ENCODE assay signal across 26 cellular contexts in genomic region chr4:15295421-15296162, GRCh38.
DNase-seq lines count a peak whose midpoint lies in the region; ATAC-seq lines count a peak whose summit lies in the region.
"Had no signal": no experiment of that assay in that cellular context is flagged by ENCODE, and none has a peak within 500 bp of the region (broad histone marks: within the 10 kb centered on the region; RNA-seq: fewer than 3 reads in every experiment).

No MANE protein-coding gene starts in this region.

- no peak for ATAC-seq in stimulated activated naive CD8-positive, alpha-beta T cell treated with anti-CD3 and anti-CD28 coated beads, Interleukin-15, amount 100 ng/mL, for 72 hours
- no peak for ATAC-seq in HG03045 (IDR thresholded peaks at IDR 0.05; ENCODE audit: unreplicated experiment)
- ATAC-seq: mucosa of descending colon; natural killer cell treated with Interleukin-12 subunit alpha and Interleukin-12 subunit beta and Interleukin-15 and Interleukin-18, amount 100 ng/mL, for 72 hours; Panc1; stimulated activated naive B cell treated with anti-CD40 and anti-IgM and Interleukin-4, amounts not matched to agents 10 μg/mL and 1 μg/mL and 100 μg/mL, for 72 hours had no signal

- H3K56ac ChIP-seq in mesendoderm (ENCODE audit: low read length), result no peak overlapping the region

- no peak overlapping the region for H4K8ac ChIP-seq in mesendoderm (ENCODE audit: low read depth, low read length)

- no peak overlapping the region for H2BK15ac ChIP-seq in mesendoderm (replicated peaks; ENCODE audit: low read depth)

- no peak overlapping the region for H3K4me3 Mint-ChIP-seq in stimulated activated naive CD8-positive, alpha-beta T cell treated with anti-CD3 and anti-CD28 coated beads, Interleukin-15, amount 100 ng/mL, for 72 hours
- H3K4me3 Mint-ChIP-seq: activated naive CD4-positive, alpha-beta T cell treated with anti-CD3 and anti-CD28 coated beads, Interleukin-2, amount 10 ng/mL, durations not matched to agents 7 days and 5 days; CD4-positive, CD25-positive, alpha-beta regulatory T cell; natural killer cell treated with Interleukin-12 subunit alpha and Interleukin-12 subunit beta and Interleukin-15 and Interleukin-18, amount 100 ng/mL, for 72 hours; stimulated activated naive B cell treated with anti-CD40 and anti-IgM and Interleukin-4, amounts not matched to agents 10 μg/mL and 1 μg/mL and 100 μg/mL, for 72 hours had no signal

- no peaks in the 10 kb centered on the region for H3K79me1 ChIP-seq in mesendoderm (ENCODE audit: low read length)

- H3K79me2 ChIP-seq in mesendoderm (ENCODE audit: control insufficient read depth, insufficient read depth, low read length), result no peaks in the 10 kb centered on the region

- H3K27ac Mint-ChIP-seq in stimulated activated naive CD8-positive, alpha-beta T cell treated with anti-CD3 and anti-CD28 coated beads, Interleukin-15, amount 100 ng/mL, for 72 hours, result peak overlapping the region in 1 of 2 donors; percentile 21
- H3K27ac Mint-ChIP-seq: activated naive CD4-positive, alpha-beta T cell treated with anti-CD3 and anti-CD28 coated beads, Interleukin-2, amount 10 ng/mL, durations not matched to agents 7 days and 5 days; CD4-positive, CD25-positive, alpha-beta regulatory T cell; natural killer cell treated with Interleukin-12 subunit alpha and Interleukin-12 subunit beta and Interleukin-15 and Interleukin-18, amount 100 ng/mL, for 72 hours; stimulated activated naive B cell treated with anti-CD40 and anti-IgM and Interleukin-4, amounts not matched to agents 10 μg/mL and 1 μg/mL and 100 μg/mL, for 72 hours had no signal

- H3K4me3 ChIP-seq in mesendoderm (ENCODE audit: low read length), result no peak overlapping the region
- H3K4me3 ChIP-seq: esophagus muscularis mucosa, lung, mucosa of descending colon, SJSA1 had no signal

- no peak overlapping the region for H2BK5ac ChIP-seq in mesendoderm (ENCODE audit: low read length)

- no peak overlapping the region for H3K9ac ChIP-seq in mesendoderm (ENCODE audit: low read length)
- H3K9ac ChIP-seq: KMS-11 had no signal

- peak; percentile 13 to 70 for DNase-seq in NCI-H2081 (lab: John Stamatoyannopoulos, UW)
- no peak for DNase-seq in NCI-H2081 treated with DMSO at 0.1 percent for 48 hours (lab: John Stamatoyannopoulos, UW)
- DNase-seq in NCI-H1092 (lab: John Stamatoyannopoulos, UW), result peak; percentile 57
- DNase-seq in RPMI7951 (ENCODE audit: low read depth), result peak; percentile 80
- peak; percentile 45 for DNase-seq in mesendoderm
- DNase-seq in stimulated activated CD4-positive, alpha-beta T cell treated with anti-CD3 and anti-CD28 coated beads, Interleukin-4, amount 100 ng/mL, for 4 hours, result no peak
- DNase-seq in stimulated activated naive CD8-positive, alpha-beta T cell treated with anti-CD3 and anti-CD28 coated beads, Interleukin-15, amount 100 ng/mL, for 72 hours, result no peak
- DNase-seq: activated CD4-positive, alpha-beta T cell treated with anti-CD3 and anti-CD28 coated beads, Interleukin-2, amount 50 U/mL, for 4 hours; activated CD4-positive, CD25-positive, alpha-beta regulatory T cell; activated naive CD4-positive, alpha-beta T cell treated with anti-CD3 and anti-CD28 coated beads, Interleukin-2, amount 10 ng/mL, durations not matched to agents 7 days and 5 days; amygdala; CD4-positive, CD25-positive, alpha-beta regulatory T cell; cortex of kidney; kidney glomerular epithelial cell; mucosa of descending colon; NCI-H1694 treated with DMSO at 0.1 percent for 48 hours; NK-92 treated with Interleukin-12 subunit alpha and Interleukin-12 subunit beta, amount 100 ng/mL, for 24 hours; stimulated activated naive B cell treated with anti-CD40 and anti-IgM and Interleukin-4, amounts not matched to agents 10 μg/mL and 1 μg/mL and 100 μg/mL, for 72 hours had no signal

- no peak overlapping the region for H3K23ac ChIP-seq in mesendoderm (ENCODE audit: low read length)

- H3K4ac ChIP-seq in mesendoderm (ENCODE audit: low read depth, low read length), result no peak overlapping the region

- no CpG with 5 or more reads among the region's 8 CpGs for WGBS in mesendoderm (ENCODE audit: extremely low coverage, insufficient coverage, low lambda C conversion rate)

- H3K9me3 Mint-ChIP-seq in stimulated activated naive CD8-positive, alpha-beta T cell treated with anti-CD3 and anti-CD28 coated beads, Interleukin-15, amount 100 ng/mL, for 72 hours, result no peaks in the 10 kb centered on the region
- H3K9me3 Mint-ChIP-seq: activated naive CD4-positive, alpha-beta T cell treated with anti-CD3 and anti-CD28 coated beads, Interleukin-2, amount 10 ng/mL, durations not matched to agents 7 days and 5 days; CD4-positive, CD25-positive, alpha-beta regulatory T cell; natural killer cell treated with Interleukin-12 subunit alpha and Interleukin-12 subunit beta and Interleukin-15 and Interleukin-18, amount 100 ng/mL, for 72 hours; stimulated activated naive B cell treated with anti-CD40 and anti-IgM and Interleukin-4, amounts not matched to agents 10 μg/mL and 1 μg/mL and 100 μg/mL, for 72 hours had no signal

- H3K27ac ChIP-seq in mesendoderm (ENCODE audit: low read depth, low read length), result no peak overlapping the region
- H3K27ac ChIP-seq: 22Rv1, esophagus muscularis mucosa, KMS-11, SJSA1 had no signal

- H3K4me1 ChIP-seq in mesendoderm (ENCODE audit: control insufficient read depth, low read depth, low read length), result peaks cover 2% of the 10 kb centered on the region
- H3K4me1 ChIP-seq: SJSA1 had no signal

- no peak overlapping the region for H4K5ac ChIP-seq in mesendoderm (ENCODE audit: low read length)

- no peaks in the 10 kb centered on the region for H3K27me3 ChIP-seq in mesendoderm (ENCODE audit: insufficient read depth, low read length, poor library complexity)
- H3K27me3 ChIP-seq: esophagus muscularis mucosa, SJSA1 had no signal

- H3K4me2 ChIP-seq in mesendoderm (ENCODE audit: low read length), result no peak overlapping the region
- H3K4me2 ChIP-seq: KMS-11 had no signal

- no peak overlapping the region for H2AK5ac ChIP-seq in mesendoderm (ENCODE audit: low read length)

- no peaks in the 10 kb centered on the region for H3K27me3 Mint-ChIP-seq in stimulated activated naive CD8-positive, alpha-beta T cell treated with anti-CD3 and anti-CD28 coated beads, Interleukin-15, amount 100 ng/mL, for 72 hours
- H3K27me3 Mint-ChIP-seq: activated naive CD4-positive, alpha-beta T cell treated with anti-CD3 and anti-CD28 coated beads, Interleukin-2, amount 10 ng/mL, durations not matched to agents 7 days and 5 days; CD4-positive, CD25-positive, alpha-beta regulatory T cell; stimulated activated naive B cell treated with anti-CD40 and anti-IgM and Interleukin-4, amounts not matched to agents 10 μg/mL and 1 μg/mL and 100 μg/mL, for 72 hours had no signal

- no peaks in the 10 kb centered on the region for H3K4me1 Mint-ChIP-seq in stimulated activated naive CD8-positive, alpha-beta T cell treated with anti-CD3 and anti-CD28 coated beads, Interleukin-15, amount 100 ng/mL, for 72 hours
- H3K4me1 Mint-ChIP-seq: activated naive CD4-positive, alpha-beta T cell treated with anti-CD3 and anti-CD28 coated beads, Interleukin-2, amount 10 ng/mL, durations not matched to agents 7 days and 5 days; CD4-positive, CD25-positive, alpha-beta regulatory T cell; stimulated activated naive B cell treated with anti-CD40 and anti-IgM and Interleukin-4, amounts not matched to agents 10 μg/mL and 1 μg/mL and 100 μg/mL, for 72 hours had no signal

- H2BK120ac ChIP-seq in mesendoderm (ENCODE audit: low read depth, low read length), result no peak overlapping the region

- H3K36me3 ChIP-seq in mesendoderm (ENCODE audit: control insufficient read depth, insufficient read depth, low read length), result no peaks in the 10 kb centered on the region
- H3K36me3 ChIP-seq: esophagus muscularis mucosa, SJSA1 had no signal

- H3K18ac ChIP-seq in mesendoderm (ENCODE audit: low read length), result no peak overlapping the region

Comparison
In these comparisons a context has a peak if more than half of its experiments do, and no peak if none do; other contexts are left out.
1. DNase-seq: peak in NCI-H2081 (2 of 2), NCI-H1092 (single experiment), RPMI7951 (single experiment) and mesendoderm (single experiment); none in NCI-H2081 treated with DMSO at 0.1 percent for 48 hours (single experiment), stimulated activated CD4-positive, alpha-beta T cell treated with anti-CD3 and anti-CD28 coated beads, Interleukin-4, amount 100 ng/mL, for 4 hours (0 of 2) and stimulated activated naive CD8-positive, alpha-beta T cell treated with anti-CD3 and anti-CD28 coated beads, Interleukin-15, amount 100 ng/mL, for 72 hours (0 of 2).